Comparison of ENCODE assay signal across 8 cellular contexts in the genomic region with DNA sequence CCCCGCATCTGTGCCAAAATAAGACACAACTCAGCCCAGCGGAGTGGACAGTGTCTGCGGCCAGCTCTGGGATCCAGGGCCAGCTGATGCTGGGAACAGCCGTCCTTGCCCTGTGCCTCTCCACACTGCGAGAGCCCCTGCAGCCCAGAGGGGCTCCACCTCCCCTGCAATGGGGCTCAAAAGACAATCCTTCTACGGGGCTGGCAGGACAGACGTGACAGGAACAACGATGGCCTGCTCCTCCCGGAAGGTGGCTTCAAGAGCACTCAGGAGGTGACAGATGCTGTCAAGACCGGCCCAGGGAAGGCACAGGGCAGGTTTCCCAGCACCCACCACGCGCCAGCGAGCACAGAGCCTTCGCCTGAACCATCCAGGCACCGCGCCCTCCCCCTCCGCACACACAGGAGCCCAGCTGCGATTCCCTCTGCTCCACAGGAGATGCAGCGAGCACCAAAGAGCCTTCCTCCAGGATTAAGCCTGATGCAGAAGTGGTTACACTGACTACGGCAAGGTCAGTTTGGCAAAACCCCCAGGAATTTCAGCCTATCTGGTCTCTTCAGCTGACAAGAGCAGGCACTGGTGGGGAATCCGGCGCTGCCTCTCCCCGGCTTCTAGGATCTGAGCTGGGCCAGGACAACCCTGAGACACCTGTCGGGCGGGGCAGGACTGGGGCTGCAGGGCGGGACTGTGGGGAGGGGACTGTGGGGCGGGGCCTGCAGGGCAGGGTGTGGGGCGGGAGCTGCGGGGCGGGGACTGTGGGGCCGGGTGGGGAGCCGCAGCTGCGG.
DNase-seq lines count a peak whose midpoint lies in the region; ATAC-seq and TF ChIP-seq lines count a peak whose summit lies in the region.

No MANE protein-coding gene starts in this region.

- no peaks in the 10 kb centered on the region for H3K9me3 Mint-ChIP-seq in activated CD4-positive, alpha-beta T cell treated with anti-CD3 and anti-CD28 coated beads, Interleukin-2, amount 10 ng/mL, durations not matched to agents 24 days and 14 days
- no peaks in the 10 kb centered on the region for H3K9me3 Mint-ChIP-seq in activated CD4-positive, alpha-beta T cell treated with anti-CD3 and anti-CD28 coated beads, Interleukin-2, amount 10 ng/mL, durations not matched to agents 7 days and 5 days
- H3K9me3 Mint-ChIP-seq in activated naive CD4-positive, alpha-beta T cell treated with anti-CD3 and anti-CD28 coated beads, Interleukin-2, amount 10 ng/mL, durations not matched to agents 7 days and 5 days, result no peaks in the 10 kb centered on the region

- no peak overlapping the region for H3K27ac Mint-ChIP-seq in activated CD4-positive, alpha-beta T cell treated with anti-CD3 and anti-CD28 coated beads, Interleukin-2, amount 10 ng/mL, durations not matched to agents 24 days and 14 days
- H3K27ac Mint-ChIP-seq in activated CD4-positive, alpha-beta T cell treated with anti-CD3 and anti-CD28 coated beads, Interleukin-2, amount 10 ng/mL, durations not matched to agents 7 days and 5 days, result no peak overlapping the region
- no peak overlapping the region for H3K27ac Mint-ChIP-seq in activated naive CD4-positive, alpha-beta T cell treated with anti-CD3 and anti-CD28 coated beads, Interleukin-2, amount 10 ng/mL, durations not matched to agents 7 days and 5 days

- no peaks in the 10 kb centered on the region for H3K27me3 ChIP-seq in SJSA1 (replicated peaks)
- H3K27me3 ChIP-seq in gastroesophageal sphincter, result no peaks in the 10 kb centered on the region
- no peaks in the 10 kb centered on the region for H3K27me3 ChIP-seq in psoas muscle (ENCODE audit: insufficient read depth in 3 of 3, low read length in 2 of 3)

- DNase-seq in activated CD4-positive, alpha-beta T cell treated with anti-CD3 and anti-CD28 coated beads, Interleukin-2, amount 10 ng/mL, durations not matched to agents 24 days and 14 days, result no peak
- no peak for DNase-seq in activated CD4-positive, alpha-beta T cell treated with anti-CD3 and anti-CD28 coated beads, Interleukin-2, amount 10 ng/mL, durations not matched to agents 7 days and 5 days
- no peak for DNase-seq in SJSA1 (ENCODE audit: low read depth in 1 of 2, low spot score in 2 of 2)
- DNase-seq in psoas muscle, result peak; percentile 71 to 84
- DNase-seq in ureter (ENCODE audit: low spot score), result no peak
- no peak for DNase-seq in activated naive CD4-positive, alpha-beta T cell treated with anti-CD3 and anti-CD28 coated beads, Interleukin-2, amount 10 ng/mL, durations not matched to agents 7 days and 5 days

- WGBS in gastroesophageal sphincter (ENCODE audit: low coverage in 1 of 2), 2 donors, result 60% methylated on average over 1 of the region's 33 CpGs; no CpG with 5 or more reads in 1 of the 2 donors
- WGBS in psoas muscle, 3 donors, result 26 to 34% (median 28%) methylated on average over 28 to 33 of the region's 33 CpGs

- POLR2A ChIA-PET in activated CD4-positive, alpha-beta T cell treated with anti-CD3 and anti-CD28 coated beads, Interleukin-2, amount 10 ng/mL, durations not matched to agents 7 days and 5 days (lab: Charles Lee), result no interaction called here

- H3K36me3 ChIP-seq in SJSA1 (peaks cover 34% of the 10 kb centered on the region; the same call in 1 of the 2 replicates), gastroesophageal sphincter (peaks cover 0 to under 1% of the 10 kb centered on the region in 2 donors), psoas muscle (ENCODE audit: insufficient read depth in 1 of 2, low read depth in 1 of 2) (no peaks in the 10 kb centered on the region)

- H3K27ac ChIP-seq in SJSA1, result peak overlapping the region; percentile 78
- peak overlapping the region in 3 of 4 donors; percentile 77 to 87 (median 79) for H3K27ac ChIP-seq in gastroesophageal sphincter
- H3K27ac ChIP-seq in psoas muscle, result peak overlapping the region; percentile 92

- peaks cover 84% of the 10 kb centered on the region for H3K4me1 Mint-ChIP-seq in activated CD4-positive, alpha-beta T cell treated with anti-CD3 and anti-CD28 coated beads, Interleukin-2, amount 10 ng/mL, durations not matched to agents 24 days and 14 days
- peaks cover 96% of the 10 kb centered on the region for H3K4me1 Mint-ChIP-seq in activated CD4-positive, alpha-beta T cell treated with anti-CD3 and anti-CD28 coated beads, Interleukin-2, amount 10 ng/mL, durations not matched to agents 7 days and 5 days
- peaks cover 97% of the 10 kb centered on the region for H3K4me1 Mint-ChIP-seq in activated naive CD4-positive, alpha-beta T cell treated with anti-CD3 and anti-CD28 coated beads, Interleukin-2, amount 10 ng/mL, durations not matched to agents 7 days and 5 days

- H3K9me3 ChIP-seq in SJSA1 (replicated peaks), result no peaks in the 10 kb centered on the region
- H3K9me3 ChIP-seq in gastroesophageal sphincter, result no peaks in the 10 kb centered on the region
- H3K9me3 ChIP-seq in psoas muscle, result no peaks in the 10 kb centered on the region

- peak in 1 of 2 donors; percentile 10 for TF ChIP-seq POLR2A in gastroesophageal sphincter (IDR thresholded peaks at IDR 0.05)

- CTCF ChIA-PET in activated CD4-positive, alpha-beta T cell treated with anti-CD3 and anti-CD28 coated beads, Interleukin-2, amount 10 ng/mL, durations not matched to agents 7 days and 5 days (lab: Charles Lee), result no interaction called here
- CTCF ChIA-PET in activated naive CD4-positive, alpha-beta T cell treated with anti-CD3 and anti-CD28 coated beads, Interleukin-2, amount 10 ng/mL, durations not matched to agents 7 days and 5 days (lab: Charles Lee), result no interaction called here

- no peak for TF ChIP-seq EP300 in gastroesophageal sphincter (IDR thresholded peaks at IDR 0.05)

- intact Hi-C loops in activated CD4-positive, alpha-beta T cell treated with anti-CD3 and anti-CD28 coated beads, Interleukin-2, amount 10 ng/mL, durations not matched to agents 24 days and 14 days (cut with micrococcal nuclease), result loop anchor here (1.0 kb wide), 2 partner anchors 29 to 40 kb away; no protein-coding TSS in a partner anchor
- intact Hi-C loops in psoas muscle (cut with DNase I), result no loop called here

- H3K4me1 ChIP-seq in SJSA1 (replicated peaks), result peaks cover 93% of the 10 kb centered on the region
- peaks cover 5 to 100% (median 87%) of the 10 kb centered on the region in 3 donors for H3K4me1 ChIP-seq in gastroesophageal sphincter
- peaks cover 96% of the 10 kb centered on the region for H3K4me1 ChIP-seq in psoas muscle

- H3K4me3 Mint-ChIP-seq in activated CD4-positive, alpha-beta T cell treated with anti-CD3 and anti-CD28 coated beads, Interleukin-2, amount 10 ng/mL, durations not matched to agents 24 days and 14 days, result peak overlapping the region; percentile 71
- no peak overlapping the region for H3K4me3 Mint-ChIP-seq in activated CD4-positive, alpha-beta T cell treated with anti-CD3 and anti-CD28 coated beads, Interleukin-2, amount 10 ng/mL, durations not matched to agents 7 days and 5 days
- H3K4me3 Mint-ChIP-seq in activated naive CD4-positive, alpha-beta T cell treated with anti-CD3 and anti-CD28 coated beads, Interleukin-2, amount 10 ng/mL, durations not matched to agents 7 days and 5 days, result no peak overlapping the region

- H3K36me3 Mint-ChIP-seq in activated CD4-positive, alpha-beta T cell treated with anti-CD3 and anti-CD28 coated beads, Interleukin-2, amount 10 ng/mL, durations not matched to agents 24 days and 14 days (ENCODE audit: low read depth), result peaks cover 29% of the 10 kb centered on the region
- H3K36me3 Mint-ChIP-seq in activated CD4-positive, alpha-beta T cell treated with anti-CD3 and anti-CD28 coated beads, Interleukin-2, amount 10 ng/mL, durations not matched to agents 7 days and 5 days (ENCODE audit: low read depth), result peaks cover 43% of the 10 kb centered on the region
- peaks cover 42% of the 10 kb centered on the region for H3K36me3 Mint-ChIP-seq in activated naive CD4-positive, alpha-beta T cell treated with anti-CD3 and anti-CD28 coated beads, Interleukin-2, amount 10 ng/mL, durations not matched to agents 7 days and 5 days

- peak; percentile 15 for ATAC-seq in gastroesophageal sphincter
- ATAC-seq in psoas muscle, result peak; percentile 55 to 63 (median 57)
- ATAC-seq in GM18861 (IDR thresholded peaks at IDR 0.05; ENCODE audit: unreplicated experiment), result no peak

- TF ChIP-seq CTCF in gastroesophageal sphincter (IDR thresholded peaks at IDR 0.05), result no peak
- TF ChIP-seq CTCF in psoas muscle (IDR thresholded peaks at IDR 0.05), result no peak

- H3K4me3 ChIP-seq in SJSA1 (peak overlapping the region; percentile 9; the same call in 1 of the 2 replicates), gastroesophageal sphincter (peak overlapping the region in 1 of 2 donors; percentile 29), psoas muscle (peak overlapping the region; percentile 45)

- no peaks in the 10 kb centered on the region for H3K27me3 Mint-ChIP-seq in activated CD4-positive, alpha-beta T cell treated with anti-CD3 and anti-CD28 coated beads, Interleukin-2, amount 10 ng/mL, durations not matched to agents 24 days and 14 days
- no peaks in the 10 kb centered on the region for H3K27me3 Mint-ChIP-seq in activated CD4-positive, alpha-beta T cell treated with anti-CD3 and anti-CD28 coated beads, Interleukin-2, amount 10 ng/mL, durations not matched to agents 7 days and 5 days
- H3K27me3 Mint-ChIP-seq in activated naive CD4-positive, alpha-beta T cell treated with anti-CD3 and anti-CD28 coated beads, Interleukin-2, amount 10 ng/mL, durations not matched to agents 7 days and 5 days, result no peaks in the 10 kb centered on the region

Comparison
In these comparisons a context has a peak if more than half of its experiments do, and no peak if none do; other contexts are left out.
1. DNase-seq: peak in psoas muscle (2 of 2); none in activated CD4-positive, alpha-beta T cell treated with anti-CD3 and anti-CD28 coated beads, Interleukin-2, amount 10 ng/mL, durations not matched to agents 24 days and 14 days (single experiment), activated CD4-positive, alpha-beta T cell treated with anti-CD3 and anti-CD28 coated beads, Interleukin-2, amount 10 ng/mL, durations not matched to agents 7 days and 5 days (single experiment), SJSA1 (0 of 2), ureter (single experiment) and activated naive CD4-positive, alpha-beta T cell treated with anti-CD3 and anti-CD28 coated beads, Interleukin-2, amount 10 ng/mL, durations not matched to agents 7 days and 5 days (single experiment).
2. Peak in every context shown above with its lines, with median percentiles within 50 percentile points of each other: H3K27ac ChIP-seq.